28 cellular contexts compared by ENCODE assay signal in the genomic region with DNA sequence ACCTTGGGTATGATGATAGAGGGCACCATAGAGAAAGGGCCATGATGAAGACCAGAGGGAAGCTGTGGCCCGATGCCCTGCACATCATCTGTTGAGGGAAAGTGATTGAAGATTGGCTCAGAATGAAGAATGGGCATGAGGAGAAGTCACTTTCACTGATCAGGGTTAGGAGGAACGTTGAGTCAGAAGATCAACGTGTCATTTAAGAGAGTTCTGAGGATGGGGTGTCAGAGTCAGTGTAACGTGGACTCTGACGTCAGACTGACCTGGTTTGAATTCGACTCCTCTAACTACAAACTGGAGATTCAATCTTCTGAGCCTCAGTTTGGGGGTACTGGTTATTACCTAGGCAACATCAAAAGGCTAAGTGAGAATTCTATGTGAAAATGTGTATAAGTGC.
"Had no signal": no experiment of that assay in that cellular context is flagged by ENCODE, and none has a peak within 500 bp of the region (broad histone marks: within the 10 kb centered on the region; RNA-seq: fewer than 3 reads in every experiment).

No MANE protein-coding gene starts in this region.

- H3K4me1 Mint-ChIP-seq: endodermal cell had no signal

- FAIRE-seq: colon, endometrium, endothelial cell of umbilical vein, frontal cortex had no signal

- DNase-seq: colonic mucosa; cortex of kidney; dermis blood vessel endothelial cell; dorsolateral prefrontal cortex; effector CD4-positive, alpha-beta T cell; effector CD8-positive, alpha-beta T cell; effector memory CD4-positive, alpha-beta T cell; effector memory CD8-positive, alpha-beta T cell; endodermal cell; erythroblast; esophagus squamous epithelium; foreskin fibroblast; foreskin keratinocyte; foreskin melanocyte; gastrocnemius medialis; glutamatergic neuron; head of caudate nucleus; heart left ventricle; heart right ventricle had no signal

- H3K9me3 Mint-ChIP-seq: dendritic cell treated with granulocyte-macrophage colony-stimulating factor and Interleukin-4, amounts not matched to agents 40 ng/mL and 50 ng/mL, for 4 days; effector memory CD8-positive, alpha-beta T cell; endodermal cell had no signal

- H3K4me1 ChIP-seq: colonic mucosa, esophagus squamous epithelium, foreskin keratinocyte, gastrocnemius medialis, gastroesophageal sphincter, heart left ventricle, heart right ventricle had no signal

- H3K36me3 ChIP-seq: colonic mucosa, esophagus squamous epithelium, gastrocnemius medialis, gastroesophageal sphincter, heart left ventricle, heart right ventricle had no signal

- H3K4me3 ChIP-seq: colonic mucosa, coronary artery, dorsolateral prefrontal cortex, esophagus squamous epithelium, gastrocnemius medialis, gastroesophageal sphincter, heart left ventricle, heart right ventricle had no signal

- H3K27ac Mint-ChIP-seq: dendritic cell treated with granulocyte-macrophage colony-stimulating factor and Interleukin-4, amounts not matched to agents 40 ng/mL and 50 ng/mL, for 4 days; effector memory CD8-positive, alpha-beta T cell; endodermal cell had no signal

- H3K27me3 ChIP-seq: colonic mucosa, dorsolateral prefrontal cortex, esophagus squamous epithelium, foreskin keratinocyte, gastrocnemius medialis, gastroesophageal sphincter, heart left ventricle, heart right ventricle had no signal

- H3K9me3 ChIP-seq: colonic mucosa, esophagus squamous epithelium, gastrocnemius medialis, gastroesophageal sphincter, heart left ventricle had no signal

- H3K4me3 Mint-ChIP-seq: dendritic cell treated with granulocyte-macrophage colony-stimulating factor and Interleukin-4, amounts not matched to agents 40 ng/mL and 50 ng/mL, for 4 days; effector memory CD8-positive, alpha-beta T cell; endodermal cell had no signal

- H3K27ac ChIP-seq: colonic mucosa, coronary artery, epithelial cell of prostate, esophagus squamous epithelium, foreskin keratinocyte, gastrocnemius medialis, gastroesophageal sphincter, heart left ventricle, heart right ventricle had no signal

- H3K27me3 Mint-ChIP-seq: dendritic cell treated with granulocyte-macrophage colony-stimulating factor and Interleukin-4, amounts not matched to agents 40 ng/mL and 50 ng/mL, for 4 days had no signal

- ATAC-seq: effector memory CD8-positive, alpha-beta T cell; esophagus mucosa; gastrocnemius medialis; gastroesophageal sphincter; heart left ventricle; heart right ventricle had no signal
